In genomic region chr2:111657351-111657975, GRCh38 we compare ENCODE assay signal across 16 cellular contexts.
"Had no signal": no experiment of that assay in that cellular context is flagged by ENCODE, and none has a peak within 500 bp of the region (broad histone marks: within the 10 kb centered on the region; RNA-seq: fewer than 3 reads in every experiment).

No MANE protein-coding gene starts in this region.

- H3K27me3 Mint-ChIP-seq: activated naive CD8-positive, alpha-beta T cell treated with anti-CD3 and anti-CD28 coated beads for 36 hours had no signal

- H3K4me3 ChIP-seq: left lung, mucosa of descending colon, sigmoid colon, stomach, upper lobe of right lung had no signal

- H3K27me3 ChIP-seq: left lung, neutrophil, sigmoid colon, stomach, upper lobe of right lung had no signal

- H3K36me3 Mint-ChIP-seq: activated CD4-positive, alpha-beta memory T cell treated with anti-CD3 and anti-CD28 coated beads for 36 hours; activated naive CD8-positive, alpha-beta T cell treated with anti-CD3 and anti-CD28 coated beads for 36 hours; stimulated activated effector memory CD8-positive, alpha-beta T cell treated with anti-CD3 and anti-CD28 coated beads, Interleukin-12 subunit alpha, Interleukin-12 subunit beta, amount 100 ng/mL, for 72 hours had no signal

- H2AFZ ChIP-seq: parathyroid adenoma had no signal

- H3K9me3 ChIP-seq: left lung, mucosa of descending colon, neutrophil, sigmoid colon, stomach, upper lobe of right lung had no signal

- H3K27ac ChIP-seq: left lung, neutrophil, parathyroid adenoma, sigmoid colon, stomach, upper lobe of right lung, WERI-Rb-1 had no signal

- H3K79me2 ChIP-seq: parathyroid adenoma had no signal

- H3K4me3 Mint-ChIP-seq: activated CD4-positive, alpha-beta memory T cell treated with anti-CD3 and anti-CD28 coated beads for 36 hours; activated naive CD8-positive, alpha-beta T cell treated with anti-CD3 and anti-CD28 coated beads for 36 hours; activated T-helper 17 cell treated with anti-CD3 and anti-CD28 coated beads, Interleukin-2, amount 50 U/mL, for 72 hours; naive thymus-derived CD4-positive, alpha-beta T cell; stimulated activated effector memory CD8-positive, alpha-beta T cell treated with anti-CD3 and anti-CD28 coated beads, Interleukin-12 subunit alpha, Interleukin-12 subunit beta, amount 100 ng/mL, for 72 hours had no signal

- H3K4me1 ChIP-seq: parathyroid adenoma had no signal

- DNase-seq: activated CD4-positive, alpha-beta memory T cell treated with anti-CD3 and anti-CD28 coated beads for 36 hours; activated naive CD4-positive, alpha-beta T cell; activated naive CD8-positive, alpha-beta T cell treated with anti-CD3 and anti-CD28 coated beads for 36 hours; amniotic stem cell; left lung; mucosa of descending colon; sigmoid colon; stimulated activated CD4-positive, alpha-beta T cell treated with anti-CD3 and anti-CD28 coated beads, Interleukin-4, amount 100 ng/mL, for 24 hours; stomach; upper lobe of right lung; WERI-Rb-1 had no signal

- H3K9ac ChIP-seq: parathyroid adenoma had no signal

- H3K36me3 ChIP-seq: left lung, neutrophil, sigmoid colon, stomach, upper lobe of right lung, WERI-Rb-1 had no signal

- H3K27ac Mint-ChIP-seq: activated CD4-positive, alpha-beta memory T cell treated with anti-CD3 and anti-CD28 coated beads for 36 hours; activated naive CD8-positive, alpha-beta T cell treated with anti-CD3 and anti-CD28 coated beads for 36 hours; activated T-helper 17 cell treated with anti-CD3 and anti-CD28 coated beads, Interleukin-2, amount 50 U/mL, for 72 hours; naive thymus-derived CD4-positive, alpha-beta T cell; stimulated activated effector memory CD8-positive, alpha-beta T cell treated with anti-CD3 and anti-CD28 coated beads, Interleukin-12 subunit alpha, Interleukin-12 subunit beta, amount 100 ng/mL, for 72 hours had no signal

- H3K9me3 Mint-ChIP-seq: activated CD4-positive, alpha-beta memory T cell treated with anti-CD3 and anti-CD28 coated beads for 36 hours; activated naive CD8-positive, alpha-beta T cell treated with anti-CD3 and anti-CD28 coated beads for 36 hours; activated T-helper 17 cell treated with anti-CD3 and anti-CD28 coated beads, Interleukin-2, amount 50 U/mL, for 72 hours; naive thymus-derived CD4-positive, alpha-beta T cell; stimulated activated effector memory CD8-positive, alpha-beta T cell treated with anti-CD3 and anti-CD28 coated beads, Interleukin-12 subunit alpha, Interleukin-12 subunit beta, amount 100 ng/mL, for 72 hours had no signal
